Comparison of ENCODE assay signal across 5 cellular contexts in the genomic region with DNA sequence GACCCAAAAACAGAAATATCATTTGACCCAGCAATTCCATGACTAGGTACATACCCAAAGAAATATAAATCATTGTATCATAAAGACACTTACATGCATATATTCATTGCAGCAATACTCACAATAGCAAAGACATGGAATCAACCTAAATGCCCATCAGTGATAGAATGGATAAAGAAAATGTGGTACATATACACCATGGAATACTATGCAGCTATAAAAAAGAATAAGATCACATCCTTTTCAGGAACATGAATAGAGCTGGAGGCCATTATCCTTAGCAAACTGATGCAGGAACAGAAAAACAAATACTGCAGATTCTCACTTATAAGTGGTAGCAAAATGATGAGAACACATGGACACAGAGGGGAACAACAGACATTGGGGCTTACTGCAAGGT. TPM values are rescaled to one million over a fixed set of nuclear protein-coding genes. Genes with fewer than 3 reads are reported as not detected.
DNase-seq lines count a peak whose midpoint lies in the region; ATAC-seq, FAIRE-seq and TF ChIP-seq lines count a peak whose summit lies in the region.
"Not testable (repeated sequence)": the region's sequence is repeated elsewhere in the genome, so short reads cannot be mapped to it uniquely, and the experiment has no call there.

No MANE protein-coding gene starts in this region.

- H3K9me3 ChIP-seq in GM12878 (replicated peaks; ENCODE audit: control insufficient read depth, insufficient read depth, low read length); K562 (replicated peaks; ENCODE audit: control insufficient read depth, insufficient read depth, low read depth, low read length); H1 (ENCODE audit: insufficient read depth in 2 of 2, low read depth in 1 of 2, low read length in 1 of 2); mesenchymal stem cell (ENCODE audit: control insufficient read depth, low read length): not testable (repeated sequence)

- H3K23ac ChIP-seq in H1 (ENCODE audit: insufficient read length); mesenchymal stem cell (ENCODE audit: low read length in 2 of 2): not testable (repeated sequence)

- not testable (repeated sequence) for H4K8ac ChIP-seq in H1 (ENCODE audit: extremely low read depth, insufficient read depth, low read length); mesenchymal stem cell (ENCODE audit: low read length)

- peak; percentile 78 for FAIRE-seq in GM12878 (lab: Jason Lieb, UNC)
- not testable (repeated sequence) for FAIRE-seq in K562 (lab: Jason Lieb, UNC); H1 (lab: Jason Lieb, UNC)

- not testable (repeated sequence) for DNase-seq in GM12878 (ENCODE audit: low read depth, low spot score); K562 (ENCODE audit: extremely low read depth in 1 of 4, low spot score in 3 of 4); H1 (ENCODE audit: low read depth in 1 of 2, low spot score in 2 of 2); mesenchymal stem cell

- not testable (repeated sequence) for H2BK5ac ChIP-seq in H1 (ENCODE audit: low read depth, low read length)
- H2BK5ac ChIP-seq in mesenchymal stem cell (ENCODE audit: low read depth, low read length, poor library complexity, severe bottlenecking) = peak overlapping the region; percentile 76

- POLR2A ChIA-PET in GM12878 (lab: Charles Lee); H1 (lab: Charles Lee; ENCODE audit: partially characterized antibody): not testable (repeated sequence)
- POLR2A ChIA-PET in K562 (lab: Yijun Ruan, JAX) = interaction anchor here (0.8 kb wide), 1 partner anchor 15 kb away, joined by 4 read pairs; no protein-coding TSS in a partner anchor

- H3K27me3 ChIP-seq in GM12878 (replicated peaks in 1 of 2; ENCODE audit: control insufficient read depth in 2 of 2, insufficient read depth in 2 of 2, low read length in 1 of 2); K562 (ENCODE audit: control insufficient read depth in 2 of 2, insufficient read depth in 2 of 2, low read length in 2 of 2); H1 (replicated peaks in 1 of 4; ENCODE audit: control insufficient read depth in 3 of 4, extremely low read depth in 1 of 4, insufficient read depth in 3 of 4, low read length in 3 of 4); mesenchymal stem cell (ENCODE audit: control insufficient read depth in 1 of 2, insufficient read depth in 1 of 2, low read length in 2 of 2): not testable (repeated sequence)

- RAD21 ChIA-PET in GM12878 (lab: Charles Lee; ENCODE audit: unreplicated experiment) = not testable (repeated sequence)

- not testable (repeated sequence) for H3K18ac ChIP-seq in H1 (ENCODE audit: extremely low read depth, low read length); mesenchymal stem cell (ENCODE audit: low read depth in 1 of 2, low read length in 2 of 2)

- not testable (repeated sequence) for H3K23me2 ChIP-seq in H1 (ENCODE audit: low read depth, low read length)

- not testable (repeated sequence) for H3K4me2 ChIP-seq in GM12878 (ENCODE audit: control insufficient read depth, insufficient read depth); K562 (ENCODE audit: insufficient read depth, low read length); H1 (ENCODE audit: insufficient read depth in 1 of 2, low read depth in 2 of 2, low read length in 2 of 2); mesenchymal stem cell (ENCODE audit: low read length, poor library complexity, severe bottlenecking)

- SMC1A ChIA-PET in GM12878 (lab: Charles Lee; ENCODE audit: uncharacterized antibody, unreplicated experiment) = not testable (repeated sequence)

- H4K20me1 ChIP-seq in GM12878 (ENCODE audit: control insufficient read depth, insufficient read depth); K562 (replicated peaks; ENCODE audit: control insufficient read depth, insufficient read depth, low read length); H1 (replicated peaks in 1 of 2; ENCODE audit: control insufficient read depth in 1 of 2, insufficient read depth in 2 of 2, low read length in 2 of 2): not testable (repeated sequence)

- H2BK12ac ChIP-seq in H1 (ENCODE audit: low read depth, low read length); mesenchymal stem cell (ENCODE audit: low read length in 2 of 2): not testable (repeated sequence)

- H3K79me1 ChIP-seq in H1 (ENCODE audit: low read depth, low read length); mesenchymal stem cell (replicated peaks; ENCODE audit: low read length, poor library complexity, severe bottlenecking): not testable (repeated sequence)

- CTCF ChIA-PET in GM12878 (lab: Yijun Ruan, JAX) = interaction anchor here (2.3 kb wide), 1 partner anchor 31 kb away, joined by 5 read pairs; no protein-coding TSS in a partner anchor
- CTCF ChIA-PET in K562 (lab: Yijun Ruan, JAX; ENCODE audit: low intra/inter-chr PET ratio) = not testable (repeated sequence)
- CTCF ChIA-PET in H1 (lab: Charles Lee; ENCODE audit: partially characterized antibody) = interaction anchor here (1.3 kb wide), 1 partner anchor 1280 kb away, joined by 5 read pairs; no protein-coding TSS in a partner anchor

- ATAC-seq in SK-N-SH treated with all-trans-retinoic acid at 6 μM for 48 hours, GM12878, K562: not testable (repeated sequence)

- in situ Hi-C loops in GM12878 (cut with MboI); K562 (cut with MboI): not testable (repeated sequence)

- H3K56ac ChIP-seq in H1 (replicated peaks; ENCODE audit: insufficient read length, low read depth, low read length) = not testable (repeated sequence)

- not testable (repeated sequence) for H3K4me3 ChIP-seq in GM12878; K562; H1 (ENCODE audit: extremely low read depth in 1 of 4, insufficient read depth in 2 of 4, low read depth in 3 of 4, low read length in 4 of 4); mesenchymal stem cell (ENCODE audit: insufficient read depth in 1 of 2, low read depth in 1 of 2, low read length in 2 of 2)

- TF ChIP-seq POLR2A in GM12878 (IDR thresholded peaks at IDR 0.05; ENCODE audit: low read depth, low read length); K562 (conservative IDR thresholded peaks at IDR 0.05); H1 (IDR thresholded peaks at IDR 0.05; ENCODE audit: control extremely low read depth in 1 of 2, low read depth in 2 of 2, low read length in 2 of 2): not testable (repeated sequence)

- not testable (repeated sequence) for TF ChIP-seq RAD21 in GM12878 (IDR thresholded peaks at IDR 0.05; ENCODE audit: insufficient read depth, low read depth, low read length); K562 (CRISPR knock-in tag; conservative IDR thresholded peaks at IDR 0.05 in 1 of 2, IDR thresholded peaks at IDR 0.05 in 1 of 2); H1 (IDR thresholded peaks at IDR 0.05 in 1 of 2, conservative IDR thresholded peaks at IDR 0.05 in 1 of 2; ENCODE audit: low read depth in 2 of 2, low read length in 2 of 2)

- TF ChIP-seq CTCF in GM12878 (IDR thresholded peaks at IDR 0.05 in 2 of 3, conservative IDR thresholded peaks at IDR 0.05 in 1 of 3; ENCODE audit: control insufficient read depth in 2 of 3, extremely low read depth in 1 of 3, insufficient read depth in 1 of 3, low read depth in 3 of 3, low read length in 3 of 3); K562 (IDR thresholded peaks at IDR 0.05 in 2 of 3, conservative IDR thresholded peaks at IDR 0.05 in 1 of 3; ENCODE audit: insufficient read depth in 2 of 3, low read depth in 1 of 3, low read length in 3 of 3); H1 (IDR thresholded peaks at IDR 0.05; ENCODE audit: control extremely low read depth in 1 of 3, insufficient read depth in 1 of 3, low read depth in 1 of 3, low read length in 3 of 3): not testable (repeated sequence)

- H2BK120ac ChIP-seq in H1 (replicated peaks; ENCODE audit: low read depth, low read length); mesenchymal stem cell (ENCODE audit: low read depth, low read length): not testable (repeated sequence)

- not testable (repeated sequence) for H4K91ac ChIP-seq in H1 (replicated peaks; ENCODE audit: insufficient read length, low read length); mesenchymal stem cell (ENCODE audit: low read length)

- H2BK20ac ChIP-seq in H1 (ENCODE audit: low read length) = not testable (repeated sequence)

- H2BK15ac ChIP-seq in H1 (ENCODE audit: low read length); mesenchymal stem cell (ENCODE audit: low read depth, poor library complexity, severe bottlenecking): not testable (repeated sequence)

- not testable (repeated sequence) for H2AK5ac ChIP-seq in H1 (ENCODE audit: low read depth, low read length); mesenchymal stem cell (ENCODE audit: low read length, severe bottlenecking)

- H3K27ac ChIP-seq in GM12878 (ENCODE audit: control insufficient read depth, insufficient read depth); K562 (ENCODE audit: extremely low read depth, low read depth, low read length); H1 (ENCODE audit: low read depth, low read length); mesenchymal stem cell (ENCODE audit: low read length, poor library complexity, severe bottlenecking): not testable (repeated sequence)

- not testable (repeated sequence) for H3K14ac ChIP-seq in H1 (ENCODE audit: insufficient read length); mesenchymal stem cell (ENCODE audit: low read length in 2 of 2)

- not testable (repeated sequence) for H4K5ac ChIP-seq in H1 (ENCODE audit: insufficient read length, low read depth, low read length)

- H3K9ac ChIP-seq in GM12878 (ENCODE audit: control insufficient read depth, insufficient read depth, low read length); K562 (ENCODE audit: insufficient read depth in 1 of 2, low read depth in 2 of 2, low read length in 2 of 2); H1 (replicated peaks in 1 of 4; ENCODE audit: extremely low read depth in 1 of 4, low read depth in 3 of 4, low read length in 3 of 4); mesenchymal stem cell (ENCODE audit: low read length): not testable (repeated sequence)

- not testable (repeated sequence) for H3K9me1 ChIP-seq in K562 (ENCODE audit: control insufficient read depth, insufficient read depth, low read length)

- H3K79me2 ChIP-seq in GM12878 (ENCODE audit: control insufficient read depth, insufficient read depth, low read length); K562 (ENCODE audit: control insufficient read depth, insufficient read depth, low read length); H1 (ENCODE audit: control insufficient read depth in 1 of 2, insufficient read depth in 2 of 2, low read length in 2 of 2): not testable (repeated sequence)

- not testable (repeated sequence) for H3K4me1 ChIP-seq in GM12878 (ENCODE audit: control insufficient read depth, insufficient read depth, low read length); K562 (replicated peaks in 1 of 2; ENCODE audit: control insufficient read depth in 2 of 2, insufficient read depth in 2 of 2, low read length in 2 of 2); H1 (replicated peaks in 1 of 4; ENCODE audit: control insufficient read depth in 3 of 4, insufficient read depth in 4 of 4, low read length in 3 of 4); mesenchymal stem cell (ENCODE audit: control insufficient read depth, insufficient read depth, low read depth, low read length)

- H3K4ac ChIP-seq in H1 (replicated peaks; ENCODE audit: insufficient read length, low read depth, low read length); mesenchymal stem cell (ENCODE audit: low read depth in 1 of 2, low read length in 2 of 2): not testable (repeated sequence)

- BruUV-seq in GM12878 (replicated peaks; lab: Mats Ljungman, UMichigan); K562 (replicated peaks; lab: Mats Ljungman, UMichigan): not testable (repeated sequence)

- intact Hi-C loops in GM12878 (cut with micrococcal nuclease; ENCODE audit: unreplicated experiment); K562 (cut with micrococcal nuclease): not testable (repeated sequence)

- not testable (repeated sequence) for TF ChIP-seq EP300 in GM12878 (IDR thresholded peaks at IDR 0.05; ENCODE audit: borderline replicate concordance in 1 of 2, control insufficient read depth in 1 of 2, low read depth in 2 of 2, low read length in 2 of 2); K562 (IDR thresholded peaks at IDR 0.05; ENCODE audit: low read length); H1 (IDR thresholded peaks at IDR 0.05; ENCODE audit: borderline replicate concordance in 1 of 2, low read depth in 2 of 2, low read length in 2 of 2)

- not testable (repeated sequence) for H2AFZ ChIP-seq in GM12878 (ENCODE audit: control insufficient read depth, low read depth, low read length); K562 (ENCODE audit: low read depth, low read length); H1 (ENCODE audit: low read length); mesenchymal stem cell (ENCODE audit: low read depth, low read length)

- H3K36me3 ChIP-seq in GM12878 (ENCODE audit: control insufficient read depth in 2 of 2, insufficient read depth in 2 of 2, low read length in 1 of 2); K562 (ENCODE audit: control insufficient read depth, insufficient read depth, low read length); H1 (ENCODE audit: control insufficient read depth in 2 of 4, insufficient read depth in 4 of 4, low read length in 3 of 4); mesenchymal stem cell (ENCODE audit: control insufficient read depth in 1 of 2, insufficient read depth in 2 of 2, low read depth in 1 of 2, low read length in 2 of 2): not testable (repeated sequence)

RNA-seq across cellular contexts. Expression of a gene that starts 42.8 kb away (rescaled TPM):
- total RNA-seq in GM12878 (2013; cell fraction: nucleolus; rRNA removed) = 10.9 and 13.3 TPM in 2 replicates
- total RNA-seq in GM12878 (2014; rRNA removed) (3.8 and 6.3 TPM in 2 replicates), GM12878 (2014; rRNA removed; fragmentation: Illumina TruSeq; extraction: Trizol) (11.1 and 11.7 TPM in 2 replicates), GM12878 (2021) (8.4 and 8.6 TPM in 2 replicates), K562 (2014; rRNA removed) (4.3 and 4.5 TPM in 2 replicates), K562 (2014; rRNA removed; fragmentation: Illumina TruSeq; extraction: Trizol) (10.4 and 11.5 TPM in 2 replicates), K562 (2015; rRNA removed; fragmentation: Illumina TruSeq; extraction: Trizol) (6.9 and 8.5 TPM in 2 replicates), K562 (2021) (7.7 and 8.0 TPM in 2 replicates)
- polyA plus RNA-seq in GM12878 (2011; ENCODE audit: low read depth) = 3.1 TPM
- polyA plus RNA-seq in GM12878 (2011; rRNA removed) (11.3 and 20.1 TPM in 2 replicates), GM12878 (2014; fragmentation: Illumina TruSeq; extraction: Trizol) (12.4 and 16.3 TPM in 2 replicates), GM12878 (2014; fragmentation: Nextera tagmentation; extraction: Ambion mirVana) (1 to 10 TPM; 4.6 to 4.8 TPM), GM12878 (2014; rRNA removed) (7.4 and 8.9 TPM in 2 replicates), GM12878 (2016; fragmentation: Nextera tagmentation; extraction: Ambion mirVana) (1 to 10 TPM; 7.8 to 8.4 TPM), K562 (2011; rRNA removed) (10.5 and 14.8 TPM in 2 replicates), K562 (2014; fragmentation: Illumina TruSeq; extraction: Trizol) (10.5 and 11.8 TPM in 2 replicates), K562 (2014; fragmentation: Nextera tagmentation; extraction: Ambion mirVana) (1 to 10 TPM; 4.8 to 6.8 TPM), K562 (2014; rRNA removed) (10.0 and 11.0 TPM in 2 replicates), H1 (2011; rRNA removed) (0.71 and 1.4 TPM in 2 replicates)
- 2.7 and 3.0 TPM in 2 replicates for polyA plus RNA-seq in GM12878 (2011; cell fraction: cytosol; rRNA removed)
- polyA plus RNA-seq in GM12878 (2011; cell fraction: nucleus; rRNA removed) = 10.2 and 11.2 TPM in 2 replicates
- polyA plus RNA-seq in GM12878 (2012) = 4.4 and 9.8 TPM in 2 replicates
- polyA minus RNA-seq in GM12878 (2011; rRNA and poly(A)+ RNA removed) = 4.2 and 6.8 TPM in 2 replicates
- polyA minus RNA-seq in GM12878 (2011; cell fraction: cytosol; rRNA and poly(A)+ RNA removed) = 2.2 and 2.7 TPM in 2 replicates
- polyA minus RNA-seq in GM12878 (2011; cell fraction: nucleus; rRNA and poly(A)+ RNA removed) = 5.2 and 5.3 TPM in 2 replicates
- 5.3 and 22.1 TPM in 2 replicates for total RNA-seq in K562 (2011; cell fraction: chromatin; rRNA removed; ENCODE audit: low replicate concordance)
- 3.8 and 4.7 TPM in 2 replicates for total RNA-seq in K562 (2011; cell fraction: nucleolus; rRNA removed)
- total RNA-seq in K562 (2011; cell fraction: nucleoplasm; rRNA removed) = 9.4 and 9.8 TPM in 2 replicates
- 1.3 and 4.6 TPM in 2 replicates for polyA plus RNA-seq in K562 (2011; cell fraction: cytosol; rRNA removed)
- 6.8 and 9.3 TPM in 2 replicates for polyA plus RNA-seq in K562 (2011; cell fraction: nucleus; rRNA removed)
- 8.1 and 9.0 TPM in 2 replicates for polyA plus RNA-seq in K562 (2012)
- 9.9 and 14.1 TPM in 2 replicates for polyA minus RNA-seq in K562 (2011; rRNA and poly(A)+ RNA removed)
- polyA minus RNA-seq in K562 (2011; cell fraction: cytosol; rRNA and poly(A)+ RNA removed) = 2.6 and 3.9 TPM in 2 replicates
- 4.4 and 11.4 TPM in 2 replicates for polyA minus RNA-seq in K562 (2011; cell fraction: nucleus; rRNA and poly(A)+ RNA removed)
- 4.9 and 5.4 TPM in 2 replicates for total RNA-seq in H1 (2021; fragmentation: NEBNext Ultra II Directional; extraction: Animal tissue kit (Norgen Biotek cat#: 25700))
- 3.1 TPM for polyA plus RNA-seq in H1 (2011; cell fraction: cytosol; rRNA removed)
- polyA plus RNA-seq in H1 (2011; cell fraction: nucleus; rRNA removed) = 0.66 TPM
- polyA plus RNA-seq in H1 (2012, experiment 1 of 2) = 2.9 to 6.1 TPM (median 3.6 TPM) in 4 replicates
- polyA plus RNA-seq in H1 (2012, experiment 2 of 2) = 0.43 TPM
- polyA plus RNA-seq in H1 (2013, experiment 1 of 2) = 4.5 TPM
- polyA plus RNA-seq in H1 (2013, experiment 2 of 2) = 4.0 TPM
- 1.3 and 1.7 TPM in 2 replicates for polyA minus RNA-seq in H1 (2011; rRNA and poly(A)+ RNA removed)
- polyA minus RNA-seq in H1 (2011; cell fraction: cytosol; rRNA and poly(A)+ RNA removed) = 1.5 TPM
- polyA minus RNA-seq in H1 (2011; cell fraction: nucleus; rRNA and poly(A)+ RNA removed) = 3.1 TPM
- polyA plus RNA-seq in mesenchymal stem cell (2013, experiment 1 of 2) = 7.6 TPM
- 8.0 TPM for polyA plus RNA-seq in mesenchymal stem cell (2013, experiment 2 of 2)

RNA-seq across cellular contexts. Expression of a gene that starts 42.9 kb away (rescaled TPM):
- 104 and 112 TPM in 2 replicates for total RNA-seq in GM12878 (2013; cell fraction: nucleolus; rRNA removed)
- total RNA-seq in GM12878 (2014; rRNA removed) (15.2 and 19.9 TPM in 2 replicates), GM12878 (2014; rRNA removed; fragmentation: Illumina TruSeq; extraction: Trizol) (31.7 and 35.7 TPM in 2 replicates), GM12878 (2021) (20.6 and 21.4 TPM in 2 replicates), K562 (2014; rRNA removed) (10.3 and 12.5 TPM in 2 replicates), K562 (2014; rRNA removed; fragmentation: Illumina TruSeq; extraction: Trizol) (24.5 and 36.9 TPM in 2 replicates), K562 (2015; rRNA removed; fragmentation: Illumina TruSeq; extraction: Trizol) (23.7 and 25.7 TPM in 2 replicates), K562 (2021) (16.2 and 16.5 TPM in 2 replicates)
- polyA plus RNA-seq in GM12878 (2011; ENCODE audit: low read depth) = 12.0 TPM
- polyA plus RNA-seq in GM12878 (2011; rRNA removed) (30.7 and 58.6 TPM in 2 replicates), GM12878 (2014; fragmentation: Illumina TruSeq; extraction: Trizol) (62.4 and 72.7 TPM in 2 replicates), GM12878 (2014; fragmentation: Nextera tagmentation; extraction: Ambion mirVana) (10 to 100 TPM; 24.5 to 24.7 TPM), GM12878 (2014; rRNA removed) (25.7 and 26.9 TPM in 2 replicates), GM12878 (2016; fragmentation: Nextera tagmentation; extraction: Ambion mirVana) (10 to 100 TPM; 31.0 to 32.0 TPM), K562 (2011; rRNA removed) (17.5 and 21.8 TPM in 2 replicates), K562 (2014; fragmentation: Illumina TruSeq; extraction: Trizol) (44.0 and 51.3 TPM in 2 replicates), K562 (2014; fragmentation: Nextera tagmentation; extraction: Ambion mirVana) (10 to 100 TPM; 23.7 to 24.7 TPM), K562 (2014; rRNA removed) (37.2 and 45.7 TPM in 2 replicates), H1 (2011; rRNA removed) (3.5 and 6.0 TPM in 2 replicates)
- polyA plus RNA-seq in GM12878 (2011; cell fraction: cytosol; rRNA removed) = 5.3 and 5.9 TPM in 2 replicates
- 41.7 and 54.9 TPM in 2 replicates for polyA plus RNA-seq in GM12878 (2011; cell fraction: nucleus; rRNA removed)
- 22.0 and 27.9 TPM in 2 replicates for polyA plus RNA-seq in GM12878 (2012)
- polyA minus RNA-seq in GM12878 (2011; rRNA and poly(A)+ RNA removed) = 13.8 and 13.9 TPM in 2 replicates
- polyA minus RNA-seq in GM12878 (2011; cell fraction: cytosol; rRNA and poly(A)+ RNA removed) = 4.8 and 5.6 TPM in 2 replicates
- polyA minus RNA-seq in GM12878 (2011; cell fraction: nucleus; rRNA and poly(A)+ RNA removed) = 31.8 and 55.0 TPM in 2 replicates
- total RNA-seq in K562 (2011; cell fraction: chromatin; rRNA removed; ENCODE audit: low replicate concordance) = 16.2 and 95.5 TPM in 2 replicates
- 7.0 and 10.5 TPM in 2 replicates for total RNA-seq in K562 (2011; cell fraction: nucleolus; rRNA removed)
- total RNA-seq in K562 (2011; cell fraction: nucleoplasm; rRNA removed) = 32.7 and 61.0 TPM in 2 replicates
- 1.9 and 5.6 TPM in 2 replicates for polyA plus RNA-seq in K562 (2011; cell fraction: cytosol; rRNA removed)
- 14.6 and 22.5 TPM in 2 replicates for polyA plus RNA-seq in K562 (2011; cell fraction: nucleus; rRNA removed)
- polyA plus RNA-seq in K562 (2012) = 19.3 and 21.7 TPM in 2 replicates
- polyA minus RNA-seq in K562 (2011; rRNA and poly(A)+ RNA removed) = 19.2 and 20.1 TPM in 2 replicates
- 4.2 and 4.4 TPM in 2 replicates for polyA minus RNA-seq in K562 (2011; cell fraction: cytosol; rRNA and poly(A)+ RNA removed)
- 26.7 and 39.9 TPM in 2 replicates for polyA minus RNA-seq in K562 (2011; cell fraction: nucleus; rRNA and poly(A)+ RNA removed)
- total RNA-seq in H1 (2021; fragmentation: NEBNext Ultra II Directional; extraction: Animal tissue kit (Norgen Biotek cat#: 25700)) = 15.2 and 17.0 TPM in 2 replicates
- 9.3 TPM for polyA plus RNA-seq in H1 (2011; cell fraction: cytosol; rRNA removed)
- polyA plus RNA-seq in H1 (2011; cell fraction: nucleus; rRNA removed) = 7.4 TPM
- 6.4 to 19.0 TPM (median 7.6 TPM) in 4 replicates for polyA plus RNA-seq in H1 (2012, experiment 1 of 2)
- 1.2 TPM for polyA plus RNA-seq in H1 (2012, experiment 2 of 2)
- 22.0 TPM for polyA plus RNA-seq in H1 (2013, experiment 1 of 2)
- 21.7 TPM for polyA plus RNA-seq in H1 (2013, experiment 2 of 2)
- 5.3 and 6.2 TPM in 2 replicates for polyA minus RNA-seq in H1 (2011; rRNA and poly(A)+ RNA removed)
- polyA minus RNA-seq in H1 (2011; cell fraction: cytosol; rRNA and poly(A)+ RNA removed) = 5.0 TPM
- polyA minus RNA-seq in H1 (2011; cell fraction: nucleus; rRNA and poly(A)+ RNA removed) = 23.7 TPM
- 35.4 TPM for polyA plus RNA-seq in mesenchymal stem cell (2013, experiment 1 of 2)
- polyA plus RNA-seq in mesenchymal stem cell (2013, experiment 2 of 2) = 33.9 TPM
